In the genomic region with DNA sequence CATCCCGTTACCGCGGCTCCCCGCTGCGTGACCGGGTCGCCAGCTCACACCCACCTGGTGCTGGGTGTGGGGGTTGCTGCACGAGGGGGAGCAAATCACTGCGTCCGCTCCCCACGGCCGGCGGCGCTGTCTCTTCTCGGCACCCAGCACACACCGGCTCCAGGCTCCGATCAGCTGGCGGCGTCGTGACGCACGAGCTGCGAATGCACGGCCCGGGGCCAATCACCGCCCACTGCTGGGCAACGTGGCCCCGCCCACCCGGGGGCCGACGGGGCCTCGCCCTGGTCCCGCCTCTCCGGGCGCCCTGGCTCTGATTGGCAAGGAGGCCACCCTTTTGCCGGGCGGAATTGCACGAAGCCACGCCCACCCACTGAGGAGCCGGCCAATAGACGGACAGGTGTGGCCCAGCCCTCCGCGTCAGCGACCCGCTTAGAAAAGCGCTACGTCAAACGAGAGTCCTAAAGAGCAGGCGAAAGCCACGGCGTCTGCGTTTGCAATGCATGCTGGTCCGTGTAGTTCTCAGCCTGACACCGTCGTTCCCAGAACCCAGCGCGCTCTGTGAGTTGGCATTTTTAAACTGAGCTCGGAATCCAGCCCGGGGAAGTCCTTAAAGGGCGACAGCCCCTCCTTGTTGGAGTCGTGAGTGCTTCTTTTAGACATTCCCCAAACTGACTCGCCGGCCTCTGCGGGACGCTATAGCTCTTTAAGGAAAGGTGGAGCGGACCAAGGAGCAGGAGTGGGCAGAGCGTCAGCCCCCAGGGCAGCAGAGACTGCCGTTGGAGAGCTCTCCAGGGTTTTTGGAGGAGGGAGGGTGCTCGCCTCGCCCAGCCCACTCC, we compare ENCODE assay signal across 8 cellular contexts. TPM values are rescaled to one million over a fixed set of nuclear protein-coding genes. Genes with fewer than 3 reads are reported as not detected.
A peak's percentile ranks its signal among the peaks of the same experiment; 100 is the strongest.
DNase-seq lines count a peak whose midpoint lies in the region; ATAC-seq, FAIRE-seq and TF ChIP-seq lines count a peak whose summit lies in the region.

No MANE protein-coding gene starts in this region.

- peaks cover 31% of the 10 kb centered on the region for H3K36me3 Mint-ChIP-seq in T-helper 1 cell treated with Interleukin-12 subunit alpha and Interleukin-12 subunit beta and Interleukin-4 antibody, amounts not matched to agents 30 μg/mL and 1 μg/mL, for 36 hours (ENCODE audit: low read depth)

- H3K9me3 ChIP-seq in prostate gland, result no peaks in the 10 kb centered on the region

- ATAC-seq in HG02870 (IDR thresholded peaks at IDR 0.05; ENCODE audit: unreplicated experiment) (peak; percentile 78), left ventricle myocardium superior (peak; percentile 72)

- peaks cover 9% of the 10 kb centered on the region for H3K27me3 Mint-ChIP-seq in T-helper 1 cell treated with Interleukin-12 subunit alpha and Interleukin-12 subunit beta and Interleukin-4 antibody, amounts not matched to agents 30 μg/mL and 1 μg/mL, for 36 hours (ENCODE audit: low read depth)

- peaks cover 10% of the 10 kb centered on the region for H3K4me1 ChIP-seq in prostate gland (replicated peaks)

- DNase-seq in GM13976 (ENCODE audit: low spot score) (peak; percentile 100), NCI-H146 treated with DMSO at 0.1 percent for 48 hours (lab: John Stamatoyannopoulos, UW; ENCODE audit: unreplicated experiment) (peak; percentile 99), left ventricle myocardium superior (peak; percentile 100), prostate gland (ENCODE audit: low spot score) (peak; percentile 100), urothelium cell line (ENCODE audit: low spot score) (peak; percentile 97)

- peak overlapping the region; percentile 74 to 94 for H3K4me3 ChIP-seq in prostate gland

- peak; percentile 81 for FAIRE-seq in urothelium cell line (lab: Jason Lieb, UNC)

- TF ChIP-seq CTCF in GM13976 (IDR thresholded peaks at IDR 0.05; ENCODE audit: borderline replicate concordance, control extremely low read depth, extremely low read depth, insufficient read depth, missing control alignments), result no peak
- TF ChIP-seq CTCF in prostate gland (IDR thresholded peaks at IDR 0.05), result peak in 2 of 4 experiments; percentile 19 to 27

- peak overlapping the region; percentile 97 for H3K27ac Mint-ChIP-seq in T-helper 1 cell treated with Interleukin-12 subunit alpha and Interleukin-12 subunit beta and Interleukin-4 antibody, amounts not matched to agents 30 μg/mL and 1 μg/mL, for 36 hours

- H3K9me3 Mint-ChIP-seq in T-helper 1 cell treated with Interleukin-12 subunit alpha and Interleukin-12 subunit beta and Interleukin-4 antibody, amounts not matched to agents 30 μg/mL and 1 μg/mL, for 36 hours, result no peaks in the 10 kb centered on the region

- H3K27me3 ChIP-seq in prostate gland (replicated peaks; ENCODE audit: insufficient read depth), result no peaks in the 10 kb centered on the region

- intact Hi-C loops in left ventricle myocardium superior (cut with micrococcal nuclease), result loop anchor here (5.0 kb wide), 1 partner anchor 66 kb away; no protein-coding TSS in a partner anchor
- intact Hi-C loops in prostate gland (cut with DNase I), result loop anchor here (10.0 kb wide), 1 partner anchor 141 kb away; no protein-coding TSS in a partner anchor

- WGBS in prostate gland, result under 1% methylated on average over 64 of the region's 70 CpGs

- peak overlapping the region; percentile 97 for H3K4me3 Mint-ChIP-seq in T-helper 1 cell treated with Interleukin-12 subunit alpha and Interleukin-12 subunit beta and Interleukin-4 antibody, amounts not matched to agents 30 μg/mL and 1 μg/mL, for 36 hours

- in situ Hi-C loops in GM13976 (cut with MboI; ENCODE audit: low sequenced_read_pairs, unreplicated experiment), result loop anchor here (25.0 kb wide), 1 partner anchor 321 kb away; a partner anchor contains a TSS

- peaks cover 37% of the 10 kb centered on the region for H3K4me1 Mint-ChIP-seq in T-helper 1 cell treated with Interleukin-12 subunit alpha and Interleukin-12 subunit beta and Interleukin-4 antibody, amounts not matched to agents 30 μg/mL and 1 μg/mL, for 36 hours (ENCODE audit: low read depth)

- H3K27ac ChIP-seq in angular gyrus (ENCODE audit: low read depth, low read length) (peak overlapping the region; percentile 99), prostate gland (peak overlapping the region; percentile 99 to 100)

- H3K36me3 ChIP-seq in prostate gland, result peaks cover 0 to 15% of the 10 kb centered on the region in 2 donors

- peak; percentile 99 for TF ChIP-seq POLR2A in prostate gland (IDR thresholded peaks at IDR 0.05)

RNA-seq across cellular contexts. Expression of a gene that starts 6.1 kb away (rescaled TPM):
- total RNA-seq in left ventricle myocardium superior (1.7 TPM), prostate gland (1 to 10 TPM; 2.3 TPM)

RNA-seq across cellular contexts. Expression of a gene that starts 8.2 kb away (rescaled TPM):
- 7.6 TPM for total RNA-seq in left ventricle myocardium superior
- 10 to 100 TPM; 39.2 to 72.9 TPM for total RNA-seq in prostate gland

RNA-seq across cellular contexts. Expression of a gene that starts 26.4 kb away (rescaled TPM):
- total RNA-seq in left ventricle myocardium superior (1.4 TPM), prostate gland (10 to 100 TPM; 30.4 to 56.1 TPM)

RNA-seq across cellular contexts. Expression of a gene that starts 31.6 kb away (rescaled TPM):
- total RNA-seq in left ventricle myocardium superior (135 TPM), prostate gland (100 to 1,000 TPM; 235 to 321 TPM)

RNA-seq across cellular contexts. Expression of a gene that starts 45.6 kb away (rescaled TPM):
- total RNA-seq in left ventricle myocardium superior, result 146 TPM
- 1,000 to 10,000 TPM in 1 of 2 donors, 100 to 1,000 TPM in 1; 119 to 2,127 TPM for total RNA-seq in prostate gland

Comparison
In these comparisons a context has a peak if more than half of its experiments do, and no peak if none do; other contexts are left out.
1. Peak in every context shown above with its lines: DNase-seq, ATAC-seq, H3K4me3 ChIP-seq and H3K27ac ChIP-seq.
2. RNA of a gene that starts 26.4 kb away (total RNA-seq): 30.4 to 56.1 TPM in prostate gland; 1.4 TPM in left ventricle myocardium superior (single experiment); every median in the first group is over 10 times any median in the second.